Comparison of ENCODE assay signal across 7 cellular contexts in genomic region chr1:9235123-9235513, GRCh38. TPM values are rescaled to one million over a fixed set of nuclear protein-coding genes. Genes with fewer than 3 reads are reported as not detected.
DNase-seq lines count a peak whose midpoint lies in the region; ATAC-seq and TF ChIP-seq lines count a peak whose summit lies in the region.

No MANE protein-coding gene starts in this region.

- H3K4me1 ChIP-seq in RWPE2 (ENCODE audit: insufficient read depth, poor library complexity, severe bottlenecking): peaks cover 16% of the 10 kb centered on the region

- no peaks in the 10 kb centered on the region for H3K36me3 ChIP-seq in RWPE2 (ENCODE audit: low read depth)

- TF ChIP-seq CTCF in RWPE2 (IDR thresholded peaks at IDR 0.05; ENCODE audit: poor library complexity, severe bottlenecking): no peak
- TF ChIP-seq CTCF in omental fat pad (IDR thresholded peaks at IDR 0.05): no peak

- H3K4me3 ChIP-seq in RWPE2 (ENCODE audit: severe bottlenecking): peak overlapping the region; percentile 98

- peak; percentile 45 for DNase-seq in ELF-1 (ENCODE audit: low read depth, low spot score)
- DNase-seq in RWPE2 (ENCODE audit: low spot score): no peak
- DNase-seq in epithelial cell of prostate (ENCODE audit: low read depth, low spot score): no peak
- peak; percentile 53 for DNase-seq in omental fat pad (ENCODE audit: low spot score)
- DNase-seq in NCI-H2227 (lab: John Stamatoyannopoulos, UW; ENCODE audit: unreplicated experiment): no peak

- peak overlapping the region; percentile 78 for H3K27ac ChIP-seq in RWPE2 (ENCODE audit: poor library complexity, severe bottlenecking)
- H3K27ac ChIP-seq in epithelial cell of prostate: peak overlapping the region; percentile 80

- H3K9me3 ChIP-seq in RWPE2 (ENCODE audit: severe bottlenecking): no peaks in the 10 kb centered on the region

- H3K27me3 ChIP-seq in RWPE2 (ENCODE audit: insufficient read depth, poor library complexity, severe bottlenecking): no peaks in the 10 kb centered on the region

- peak; percentile 44 for ATAC-seq in HG02759 (IDR thresholded peaks at IDR 0.05; ENCODE audit: unreplicated experiment)
- ATAC-seq in RWPE2 (ENCODE audit: low read depth): peak; percentile 11; the same call in 2 of the 3 replicates
- peak; percentile 19 for ATAC-seq in omental fat pad (ENCODE audit: low FRiP score)
- no peak for ATAC-seq in GM18909 (IDR thresholded peaks at IDR 0.05; ENCODE audit: poor library complexity, unreplicated experiment)

RNA-seq across cellular contexts. Expression of gene H6PD, which starts 0.5 kb away (rescaled TPM):
- total RNA-seq in omental fat pad: 100 to 1,000 TPM in 1 of 4 donors, 10 to 100 TPM in 3; 75.5 to 142 (median 82.7) TPM

RNA-seq across cellular contexts. Expression of gene SPSB1, which starts 57.6 kb away (rescaled TPM):
- total RNA-seq in omental fat pad: 100 to 1,000 TPM in 1 of 4 donors, 10 to 100 TPM in 3; 33.5 to 111 (median 76.3) TPM

Comparison
In these comparisons a context has a peak if more than half of its experiments do, and no peak if none do; other contexts are left out.
1. DNase-seq: peak in ELF-1 (single experiment) and omental fat pad (single experiment); none in RWPE2 (single experiment), epithelial cell of prostate (single experiment) and NCI-H2227 (single experiment).